ENCODE assay signal across 1 cellular context in the genomic region with DNA sequence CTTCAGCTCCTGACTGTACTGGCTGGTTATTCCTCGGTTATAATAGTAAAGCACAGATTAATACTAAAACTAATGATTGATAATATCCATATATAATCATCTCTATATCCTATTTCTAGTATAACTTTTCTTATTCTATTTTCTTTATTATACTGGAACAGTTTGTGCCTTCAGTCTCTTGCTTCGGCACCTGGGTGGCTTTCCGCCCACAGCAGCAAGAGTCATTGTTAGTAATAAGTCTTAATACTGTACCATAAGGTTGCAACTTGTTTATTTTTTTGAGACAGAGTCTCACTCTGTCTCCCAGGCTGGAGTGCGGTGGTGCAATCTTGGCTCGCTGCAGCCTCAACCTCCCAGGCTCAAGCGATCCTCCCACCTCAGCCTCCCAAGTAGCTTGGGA. TPM values are rescaled to one million over a fixed set of nuclear protein-coding genes. Genes with fewer than 3 reads are reported as not detected.
"Had no signal": no experiment of that assay in that cellular context is flagged by ENCODE, and none has a peak within 500 bp of the region (broad histone marks: within the 10 kb centered on the region; RNA-seq: fewer than 3 reads in every experiment).

No MANE protein-coding gene starts in this region.

RNA-seq across cellular contexts. Expression of gene POMC, which starts 42.5 kb away (rescaled TPM):
- polyA plus RNA-seq: SK-N-SH had no signal
